ENCODE assay signal across 10 cellular contexts in genomic region chr1:44806025-44806703, GRCh38. TPM values are rescaled to one million over a fixed set of nuclear protein-coding genes. Genes with fewer than 3 reads are reported as not detected.
DNase-seq lines count a peak whose midpoint lies in the region; ATAC-seq and TF ChIP-seq lines count a peak whose summit lies in the region.
"Had no signal": no experiment of that assay in that cellular context is flagged by ENCODE, and none has a peak within 500 bp of the region (broad histone marks: within the 10 kb centered on the region; RNA-seq: fewer than 3 reads in every experiment).

No MANE protein-coding gene starts in this region.

- 80 to 93% methylated on average over 68 to 70 of the region's 70 CpGs for WGBS in heart right ventricle, 2 donors

- H3K27ac Mint-ChIP-seq in GM23338, result no peak overlapping the region
- peak overlapping the region; percentile 99 for H3K27ac Mint-ChIP-seq in activated T-helper 1 cell treated with anti-CD3 and anti-CD28 coated beads, Interleukin-12 subunit alpha, Interleukin-12 subunit beta, Interleukin-2, Interleukin-4 antibody, amounts not matched to agents 30 ng/mL and 10 ng/mL and 1 ng/mL, durations not matched to agents 14 hours and 24 hours and 36 hours

- no peaks in the 10 kb centered on the region for H4K20me1 ChIP-seq in GM23338 (replicated peaks; ENCODE audit: insufficient read depth)

- peaks cover 36% of the 10 kb centered on the region for H3K4me1 Mint-ChIP-seq in GM23338
- peaks cover 82% of the 10 kb centered on the region for H3K4me1 Mint-ChIP-seq in activated T-helper 1 cell treated with anti-CD3 and anti-CD28 coated beads, Interleukin-12 subunit alpha, Interleukin-12 subunit beta, Interleukin-2, Interleukin-4 antibody, amounts not matched to agents 30 ng/mL and 10 ng/mL and 1 ng/mL, durations not matched to agents 14 hours and 24 hours and 36 hours (ENCODE audit: low read depth)

- intact Hi-C loops in activated T-helper 1 cell treated with anti-CD3 and anti-CD28 coated beads, Interleukin-12 subunit alpha, Interleukin-12 subunit beta, Interleukin-2, Interleukin-4 antibody, amounts not matched to agents 30 ng/mL and 10 ng/mL and 1 ng/mL, durations not matched to agents 14 hours and 24 hours and 36 hours (cut with micrococcal nuclease), result loop anchor here (5.0 to 10.0 kb wide), 4 partner anchors 686 to 834 kb away; partner anchors contain the start of genes ATP6V0B, DPH2, NASP and PRDX1
- intact Hi-C loops in heart right ventricle (cut with DNase I), result no loop called here

- peak overlapping the region; percentile 93; the same call in 1 of the 2 replicates for H3K27ac ChIP-seq in GM23338 (ENCODE audit: low read depth)
- peak overlapping the region; percentile 92 to 100 (median 99) for H3K27ac ChIP-seq in heart right ventricle

- no peak overlapping the region for H3K4me3 Mint-ChIP-seq in GM23338
- H3K4me3 Mint-ChIP-seq in activated T-helper 1 cell treated with anti-CD3 and anti-CD28 coated beads, Interleukin-12 subunit alpha, Interleukin-12 subunit beta, Interleukin-2, Interleukin-4 antibody, amounts not matched to agents 30 ng/mL and 10 ng/mL and 1 ng/mL, durations not matched to agents 14 hours and 24 hours and 36 hours, result peak overlapping the region; percentile 68

- peak; percentile 1; the same call in 1 of the 3 replicates for ATAC-seq in GM23338
- ATAC-seq in heart right ventricle, result no peak
- no peak for ATAC-seq in HG02884 (IDR thresholded peaks at IDR 0.05; ENCODE audit: unreplicated experiment)
- ATAC-seq in HG03565 (IDR thresholded peaks at IDR 0.05; ENCODE audit: unreplicated experiment), result no peak

- TF ChIP-seq CTCF in GM23338 (conservative IDR thresholded peaks at IDR 0.05; ENCODE audit: low read depth in 2 of 2) (peak in 1 of 2 experiments; percentile 51; a peak in 2 of 4 replicates), heart right ventricle (IDR thresholded peaks at IDR 0.05) (no peak)

- H3F3A ChIP-seq in GM23338 (replicated peaks; ENCODE audit: low read depth), result peaks cover 6% of the 10 kb centered on the region; the same call in 1 of the 2 replicates

- H3K9me3 ChIP-seq in heart right ventricle (no peaks in the 10 kb centered on the region), skeletal muscle satellite cell (replicated peaks; ENCODE audit: low read length) (no peaks in the 10 kb centered on the region)

- no peaks in the 10 kb centered on the region for H3K9me3 Mint-ChIP-seq in GM23338
- no peaks in the 10 kb centered on the region for H3K9me3 Mint-ChIP-seq in activated T-helper 1 cell treated with anti-CD3 and anti-CD28 coated beads, Interleukin-12 subunit alpha, Interleukin-12 subunit beta, Interleukin-2, Interleukin-4 antibody, amounts not matched to agents 30 ng/mL and 10 ng/mL and 1 ng/mL, durations not matched to agents 14 hours and 24 hours and 36 hours

- H3K36me3 Mint-ChIP-seq in GM23338 (ENCODE audit: low read depth), result peaks cover 41% of the 10 kb centered on the region
- peaks cover 57% of the 10 kb centered on the region for H3K36me3 Mint-ChIP-seq in activated T-helper 1 cell treated with anti-CD3 and anti-CD28 coated beads, Interleukin-12 subunit alpha, Interleukin-12 subunit beta, Interleukin-2, Interleukin-4 antibody, amounts not matched to agents 30 ng/mL and 10 ng/mL and 1 ng/mL, durations not matched to agents 14 hours and 24 hours and 36 hours (ENCODE audit: low read depth)

- no peaks in the 10 kb centered on the region for H3K9me2 ChIP-seq in GM23338 (ENCODE audit: insufficient read depth)

- H3K27me3 Mint-ChIP-seq in GM23338 (ENCODE audit: insufficient read depth, low read depth, poor library complexity), result peaks cover 18% of the 10 kb centered on the region
- no peaks in the 10 kb centered on the region for H3K27me3 Mint-ChIP-seq in activated T-helper 1 cell treated with anti-CD3 and anti-CD28 coated beads, Interleukin-12 subunit alpha, Interleukin-12 subunit beta, Interleukin-2, Interleukin-4 antibody, amounts not matched to agents 30 ng/mL and 10 ng/mL and 1 ng/mL, durations not matched to agents 14 hours and 24 hours and 36 hours (ENCODE audit: insufficient read depth)

- H3K4me2 ChIP-seq in GM23338 (no peak overlapping the region), skeletal muscle satellite cell (ENCODE audit: low read length) (peak overlapping the region; percentile 63)

- H3K36me3 ChIP-seq in GM23338 (ENCODE audit: insufficient read depth), result no peaks in the 10 kb centered on the region; the same call in 1 of the 2 replicates
- peaks cover 0 to 48% (median 23%) of the 10 kb centered on the region in 9 donors for H3K36me3 ChIP-seq in heart right ventricle
- peaks cover 52% of the 10 kb centered on the region for H3K36me3 ChIP-seq in skeletal muscle satellite cell (ENCODE audit: insufficient read depth, low read length)

- H3K27me3 ChIP-seq in GM23338 (ENCODE audit: insufficient read depth) (no peaks in the 10 kb centered on the region), heart right ventricle (no peaks in the 10 kb centered on the region), skeletal muscle satellite cell (ENCODE audit: control insufficient read depth, insufficient read depth, low read length) (no peaks in the 10 kb centered on the region)

- DNase-seq in GM23338 (ENCODE audit: low spot score) (no peak), heart right ventricle (no peak), DMS 273 (lab: John Stamatoyannopoulos, UW; ENCODE audit: unreplicated experiment) (no peak)
- no peak for DNase-seq in activated T-helper 1 cell treated with anti-CD3 and anti-CD28 coated beads, Interleukin-12 subunit alpha, Interleukin-12 subunit beta, Interleukin-2, Interleukin-4 antibody, amounts not matched to agents 30 ng/mL and 10 ng/mL and 1 ng/mL, durations not matched to agents 14 hours and 24 hours and 36 hours (ENCODE audit: low spot score)
- DNase-seq in activated CD4-positive, CD25-positive, alpha-beta regulatory T cell treated with anti-CD3 and anti-CD28 coated beads, Interleukin-2, amount 50 U/mL, for 72 hours, result no peak
- DNase-seq: activated CD4-positive, alpha-beta T cell treated with anti-CD3 and anti-CD28 coated beads for 4 hours; NCI-H345 had no signal

- no peak overlapping the region for H3K4me3 ChIP-seq in GM23338
- H3K4me3 ChIP-seq in heart right ventricle, result peak overlapping the region in 6 of 10 donors; percentile 1 to 46 (median 20)
- H3K4me3 ChIP-seq in skeletal muscle satellite cell (ENCODE audit: low read length), result peak overlapping the region; percentile 43

- peak overlapping the region; percentile 97 for H3K9ac ChIP-seq in skeletal muscle satellite cell (ENCODE audit: low read depth, low read length)

- H3K4me1 ChIP-seq in GM23338 (ENCODE audit: insufficient read depth) (peaks cover 36% of the 10 kb centered on the region), heart right ventricle (peaks cover 61 to 98% (median 90%) of the 10 kb centered on the region in 9 donors), skeletal muscle satellite cell (ENCODE audit: control insufficient read depth, insufficient read depth, low read length) (peaks cover 81% of the 10 kb centered on the region)

- 0 out of 2 replicates have a peak, but pooled peaks cover 2% of the 10 kb centered on the region for H3K79me2 ChIP-seq in GM23338 (replicated peaks; ENCODE audit: insufficient read depth)

- no peak overlapping the region for H2AFZ ChIP-seq in GM23338

RNA-seq across cellular contexts. Expression of gene DYNLT4, which starts 1.0 kb away (rescaled TPM):
- total RNA-seq in GM23338 (2014; rRNA removed; shearing (Covaris generic)), result 0.73 TPM in 1 of 2 replicates, not detected in the other
- polyA plus RNA-seq in GM23338 (2016; fragmentation: Nextera tagmentation; extraction: Ambion mirVana) (not detected in 2 replicates), heart right ventricle (1 to 10 TPM in 1 of 2 donors, under 1 TPM in 1; 0.59 to 1.8 TPM)
- total RNA-seq in activated T-helper 1 cell treated with anti-CD3 and anti-CD28 coated beads, Interleukin-12 subunit alpha, Interleukin-12 subunit beta, Interleukin-2, Interleukin-4 antibody, amounts not matched to agents 30 ng/mL and 10 ng/mL and 1 ng/mL, durations not matched to agents 14 hours and 24 hours and 36 hours, result 0.44 TPM in 1 of 2 replicates, not detected in the other
- 1 to 10 TPM in 3 of 10 donors, under 1 TPM in 5, not detected in 2; 0.51 to 2.0 (median 0.71) TPM for total RNA-seq in heart right ventricle
- total RNA-seq in skeletal muscle satellite cell (2012; rRNA removed), result not detected in 2 replicates

RNA-seq across cellular contexts. Expression of gene BTBD19, which starts 2.2 kb away (rescaled TPM):
- 0.16 and 0.66 TPM in 2 replicates for total RNA-seq in GM23338 (2014; rRNA removed; shearing (Covaris generic))
- polyA plus RNA-seq in GM23338 (2016; fragmentation: Nextera tagmentation; extraction: Ambion mirVana), result 0.33 and 0.37 TPM in 2 replicates
- 22.6 and 24.1 TPM in 2 replicates for total RNA-seq in activated T-helper 1 cell treated with anti-CD3 and anti-CD28 coated beads, Interleukin-12 subunit alpha, Interleukin-12 subunit beta, Interleukin-2, Interleukin-4 antibody, amounts not matched to agents 30 ng/mL and 10 ng/mL and 1 ng/mL, durations not matched to agents 14 hours and 24 hours and 36 hours
- 1 to 10 TPM; 1.8 to 4.1 (median 3.2) TPM for total RNA-seq in heart right ventricle
- 10 to 100 TPM in 1 of 2 donors, 1 to 10 TPM in 1; 2.2 to 12.5 TPM for polyA plus RNA-seq in heart right ventricle
- total RNA-seq in skeletal muscle satellite cell (2012; rRNA removed), result 3.5 and 3.7 TPM in 2 replicates

RNA-seq across cellular contexts. Expression of gene PLK3, which starts 6.0 kb away (rescaled TPM):
- 11.8 and 15.1 TPM in 2 replicates for total RNA-seq in GM23338 (2014; rRNA removed; shearing (Covaris generic))
- polyA plus RNA-seq in GM23338 (2016; fragmentation: Nextera tagmentation; extraction: Ambion mirVana) (7.6 and 8.7 TPM in 2 replicates), heart right ventricle (10 to 100 TPM in 1 of 2 donors, 1 to 10 TPM in 1; 8.7 to 12.7 TPM)
- total RNA-seq in activated T-helper 1 cell treated with anti-CD3 and anti-CD28 coated beads, Interleukin-12 subunit alpha, Interleukin-12 subunit beta, Interleukin-2, Interleukin-4 antibody, amounts not matched to agents 30 ng/mL and 10 ng/mL and 1 ng/mL, durations not matched to agents 14 hours and 24 hours and 36 hours, result 208 and 211 TPM in 2 replicates
- 10 to 100 TPM in 1 of 10 donors, 1 to 10 TPM in 9; 2.9 to 10.3 (median 6.8) TPM for total RNA-seq in heart right ventricle
- total RNA-seq in skeletal muscle satellite cell (2012; rRNA removed), result 25.1 and 31.4 TPM in 2 replicates

RNA-seq across cellular contexts. Expression of gene BEST4, which starts 18.2 kb away (rescaled TPM):
- 0.58 and 0.63 TPM in 2 replicates for total RNA-seq in GM23338 (2014; rRNA removed; shearing (Covaris generic))
- polyA plus RNA-seq in GM23338 (2016; fragmentation: Nextera tagmentation; extraction: Ambion mirVana), result 1.5 and 1.6 TPM in 2 replicates
- 0.47 and 0.54 TPM in 2 replicates for total RNA-seq in activated T-helper 1 cell treated with anti-CD3 and anti-CD28 coated beads, Interleukin-12 subunit alpha, Interleukin-12 subunit beta, Interleukin-2, Interleukin-4 antibody, amounts not matched to agents 30 ng/mL and 10 ng/mL and 1 ng/mL, durations not matched to agents 14 hours and 24 hours and 36 hours
- under 1 TPM in 5 of 10 donors, not detected in 5; 0.11 to 0.31 (median 0.16) TPM for total RNA-seq in heart right ventricle
- polyA plus RNA-seq in heart right ventricle, result under 1 TPM; 0.07 to 0.44 TPM
- total RNA-seq in skeletal muscle satellite cell (2012; rRNA removed), result 0.25 TPM in 1 of 2 replicates, not detected in the other

RNA-seq across cellular contexts. Expression of gene RPS8, which starts 30.8 kb away (rescaled TPM):
- total RNA-seq in GM23338 (2014; rRNA removed; shearing (Covaris generic)), result 1,756 and 2,098 TPM in 2 replicates
- polyA plus RNA-seq in GM23338 (2016; fragmentation: Nextera tagmentation; extraction: Ambion mirVana), result 2,427 and 2,738 TPM in 2 replicates
- 2,172 and 2,226 TPM in 2 replicates for total RNA-seq in activated T-helper 1 cell treated with anti-CD3 and anti-CD28 coated beads, Interleukin-12 subunit alpha, Interleukin-12 subunit beta, Interleukin-2, Interleukin-4 antibody, amounts not matched to agents 30 ng/mL and 10 ng/mL and 1 ng/mL, durations not matched to agents 14 hours and 24 hours and 36 hours
- total RNA-seq in heart right ventricle, result 1,000 to 10,000 TPM in 1 of 10 donors, 100 to 1,000 TPM in 9; 587 to 1,039 (median 681) TPM
- polyA plus RNA-seq in heart right ventricle, result 1,000 to 10,000 TPM; 1,461 to 1,942 TPM
- 1,645 and 2,137 TPM in 2 replicates for total RNA-seq in skeletal muscle satellite cell (2012; rRNA removed)

Comparison
In these comparisons a context has a peak if more than half of its experiments do, and no peak if none do; other contexts are left out.
1. RNA of gene PLK3, which starts 6.0 kb away (total RNA-seq): 208 to 211 TPM in activated T-helper 1 cell treated with anti-CD3 and anti-CD28 coated beads, Interleukin-12 subunit alpha, Interleukin-12 subunit beta, Interleukin-2, Interleukin-4 antibody, amounts not matched to agents 30 ng/mL and 10 ng/mL and 1 ng/mL, durations not matched to agents 14 hours and 24 hours and 36 hours; 11.8 to 15.1 TPM in GM23338 and 2.9 to 10.3 TPM in heart right ventricle; every median in the first group is over 10 times any median in the second.